Comparison of ENCODE assay signal across 15 cellular contexts in the genomic region with DNA sequence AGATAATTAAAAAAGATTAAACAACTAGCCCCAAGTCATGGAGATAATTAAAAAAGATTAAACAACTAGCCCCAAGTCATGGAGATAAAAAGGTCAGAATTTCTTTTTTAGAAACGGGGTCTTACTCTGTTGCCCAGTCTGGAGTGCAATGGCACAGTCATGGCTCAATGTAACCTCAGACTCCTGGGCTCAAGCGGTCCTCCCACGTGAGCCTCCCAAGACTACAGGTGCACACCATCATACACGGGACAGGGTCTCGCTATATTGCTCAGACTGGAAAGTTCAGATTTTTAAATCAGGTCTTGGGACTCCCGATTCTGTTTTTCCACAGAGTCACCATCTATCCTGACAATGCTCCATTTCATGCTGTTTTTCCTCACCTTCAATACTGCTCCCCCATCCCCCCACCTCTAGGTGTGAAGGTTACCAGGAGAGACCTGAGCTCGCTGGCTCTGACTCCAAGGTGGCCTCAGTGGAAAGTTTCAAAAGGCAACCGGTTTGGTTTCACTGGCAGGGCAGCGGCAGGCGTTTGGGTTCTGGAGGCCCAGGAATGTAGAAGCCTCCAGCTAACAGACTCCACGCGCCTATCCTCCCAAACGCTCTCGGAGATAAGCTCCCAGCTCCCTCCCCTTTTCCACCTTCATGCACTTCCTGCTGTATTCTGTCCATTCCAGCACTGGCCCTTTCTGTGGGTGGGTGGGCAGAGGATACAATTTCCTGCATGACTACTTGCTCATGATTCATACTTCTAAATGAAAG. TPM values are rescaled to one million over a fixed set of nuclear protein-coding genes. Genes with fewer than 3 reads are reported as not detected.
DNase-seq lines count a peak whose midpoint lies in the region; ATAC-seq, FAIRE-seq and TF ChIP-seq lines count a peak whose summit lies in the region.
"Had no signal": no experiment of that assay in that cellular context is flagged by ENCODE, and none has a peak within 500 bp of the region (broad histone marks: within the 10 kb centered on the region; RNA-seq: fewer than 3 reads in every experiment).

No MANE protein-coding gene starts in this region.

- peaks cover 43 to 65% of the 10 kb centered on the region in 2 donors for H3K4me1 Mint-ChIP-seq in stimulated activated naive B cell treated with anti-CD40 and anti-IgM and Interleukin-4, amounts not matched to agents 10 μg/mL and 1 μg/mL and 100 μg/mL, for 72 hours

- TF ChIP-seq CTCF in ascending aorta (IDR thresholded peaks at IDR 0.05) (no peak), kidney (IDR thresholded peaks at IDR 0.05; ENCODE audit: borderline replicate concordance, extremely low read depth, insufficient read depth) (no peak), GM13977 (IDR thresholded peaks at IDR 0.05; ENCODE audit: extremely low read depth, insufficient read depth, missing control alignments) (no peak)

- H3K9me3 Mint-ChIP-seq in stimulated activated naive B cell treated with anti-CD40 and anti-IgM and Interleukin-4, amounts not matched to agents 10 μg/mL and 1 μg/mL and 100 μg/mL, for 72 hours: no peaks in the 10 kb centered on the region
- H3K9me3 Mint-ChIP-seq: activated CD4-positive, alpha-beta T cell treated with anti-CD3 and anti-CD28 coated beads, Interleukin-2, amount 10 ng/mL, durations not matched to agents 24 days and 14 days had no signal

- in situ Hi-C loops in GM13977 (cut with MboI; ENCODE audit: low pct_unique_long_range_greater_than_20kb, low sequenced_read_pairs, unreplicated experiment): no loop called here

- peak; percentile 61 for DNase-seq in DMS53 (lab: John Stamatoyannopoulos, UW)
- DNase-seq in DMS53 treated with DMSO at 0.1 percent for 48 hours (lab: John Stamatoyannopoulos, UW; ENCODE audit: unreplicated experiment): no peak
- no peak for DNase-seq in ascending aorta (ENCODE audit: low spot score in 2 of 2)
- DNase-seq in kidney: peak; percentile 72
- no peak for DNase-seq in stimulated activated naive B cell treated with anti-CD40 and anti-IgM and Interleukin-4, amounts not matched to agents 10 μg/mL and 1 μg/mL and 100 μg/mL, for 72 hours
- DNase-seq in GM13977 (ENCODE audit: low spot score): no peak
- no peak for DNase-seq in NCI-H526 (lab: John Stamatoyannopoulos, UW)
- DNase-seq: activated CD4-positive, alpha-beta T cell treated with anti-CD3 and anti-CD28 coated beads, Interleukin-2, amount 10 ng/mL, durations not matched to agents 24 days and 14 days; GOT3; retina had no signal

- H3K27me3 Mint-ChIP-seq in stimulated activated naive B cell treated with anti-CD40 and anti-IgM and Interleukin-4, amounts not matched to agents 10 μg/mL and 1 μg/mL and 100 μg/mL, for 72 hours: peaks cover 0 to 1% of the 10 kb centered on the region in 2 donors

- H3K4me1 ChIP-seq in ascending aorta: peaks cover 7 to 24% of the 10 kb centered on the region in 2 donors
- H3K4me1 ChIP-seq in kidney (ENCODE audit: control insufficient read depth in 1 of 2, insufficient read depth in 1 of 2, low read depth in 1 of 2, low read length in 2 of 2): peaks cover 6 to 8% of the 10 kb centered on the region in 2 donors

- H3K27ac Mint-ChIP-seq in stimulated activated naive B cell treated with anti-CD40 and anti-IgM and Interleukin-4, amounts not matched to agents 10 μg/mL and 1 μg/mL and 100 μg/mL, for 72 hours: peak overlapping the region; percentile 98
- H3K27ac Mint-ChIP-seq: activated CD4-positive, alpha-beta T cell treated with anti-CD3 and anti-CD28 coated beads, Interleukin-2, amount 10 ng/mL, durations not matched to agents 24 days and 14 days had no signal

- H3K4me3 Mint-ChIP-seq in stimulated activated naive B cell treated with anti-CD40 and anti-IgM and Interleukin-4, amounts not matched to agents 10 μg/mL and 1 μg/mL and 100 μg/mL, for 72 hours: no peak overlapping the region
- H3K4me3 Mint-ChIP-seq: activated CD4-positive, alpha-beta T cell treated with anti-CD3 and anti-CD28 coated beads, Interleukin-2, amount 10 ng/mL, durations not matched to agents 24 days and 14 days had no signal

- H3K36me3 ChIP-seq in ascending aorta (no peaks in the 10 kb centered on the region), kidney (ENCODE audit: control insufficient read depth in 1 of 2, insufficient read depth in 2 of 2, low read length in 2 of 2) (no peaks in the 10 kb centered on the region)

- intact Hi-C loops in ascending aorta (cut with DNase I): loop anchor here (10.0 kb wide), 1 partner anchor 608 kb away; the partner anchor contains the start of genes CIAO1 and TMEM127
- intact Hi-C loops in kidney (cut with DNase I): no loop called here

- H3K4me3 ChIP-seq in ascending aorta (no peak overlapping the region), kidney (ENCODE audit: low read length in 2 of 2) (no peak overlapping the region)
- H3K4me3 ChIP-seq: body of pancreas, testis had no signal

- H3K27ac ChIP-seq in ascending aorta (peak overlapping the region; percentile 58 to 61), kidney (ENCODE audit: low read depth in 2 of 2, low read length in 2 of 2) (no peak overlapping the region)
- H3K27ac ChIP-seq: 22Rv1 had no signal

- H3K9ac ChIP-seq in kidney (ENCODE audit: low read length in 2 of 2): no peak overlapping the region

- H3K9me3 ChIP-seq in ascending aorta (no peaks in the 10 kb centered on the region), kidney (ENCODE audit: control insufficient read depth in 1 of 2, low read length in 2 of 2) (no peaks in the 10 kb centered on the region)
- H3K9me3 ChIP-seq: body of pancreas, testis had no signal

- no peak for ATAC-seq in stimulated activated naive B cell treated with anti-CD40 and anti-IgM and Interleukin-4, amounts not matched to agents 10 μg/mL and 1 μg/mL and 100 μg/mL, for 72 hours (replicated peaks)
- ATAC-seq in GM18907 (IDR thresholded peaks at IDR 0.05; ENCODE audit: unreplicated experiment): no peak
- ATAC-seq: body of pancreas had no signal

- peaks cover under 1 to 9% of the 10 kb centered on the region in 2 donors for H3K36me3 Mint-ChIP-seq in stimulated activated naive B cell treated with anti-CD40 and anti-IgM and Interleukin-4, amounts not matched to agents 10 μg/mL and 1 μg/mL and 100 μg/mL, for 72 hours

- FAIRE-seq in kidney (lab: Jason Lieb, UNC): no peak
- FAIRE-seq: endometrium had no signal

- H3K27me3 ChIP-seq in ascending aorta: no peaks in the 10 kb centered on the region
- H3K27me3 ChIP-seq: body of pancreas, testis had no signal

RNA-seq across cellular contexts. Expression of gene SEMA4C, which starts 2.9 kb away (rescaled TPM):
- 56.9 TPM for total RNA-seq in ascending aorta
- 44.6 TPM for total RNA-seq in kidney
- polyA plus RNA-seq in kidney (ENCODE audit: insufficient read depth, low read depth, low replicate concordance): 11.1 TPM

RNA-seq across cellular contexts. Expression of gene ANKRD39, which starts 15.0 kb away (rescaled TPM):
- 2.3 TPM for total RNA-seq in ascending aorta
- 10.8 TPM for total RNA-seq in kidney
- polyA plus RNA-seq in kidney (ENCODE audit: insufficient read depth, low read depth, low replicate concordance): 19.2 TPM

RNA-seq across cellular contexts. Expression of gene ANKRD23, which starts 28.9 kb away (rescaled TPM):
- total RNA-seq in ascending aorta: 4.0 TPM
- 4.0 TPM for total RNA-seq in kidney
- 1.6 TPM for polyA plus RNA-seq in kidney (ENCODE audit: insufficient read depth, low read depth, low replicate concordance)

RNA-seq across cellular contexts. Expression of gene CNNM3, which starts 56.7 kb away (rescaled TPM):
- total RNA-seq in ascending aorta: 24.5 TPM
- 26.1 TPM for total RNA-seq in kidney
- 6.9 TPM for polyA plus RNA-seq in kidney (ENCODE audit: insufficient read depth, low read depth, low replicate concordance)

Comparison
In these comparisons a context has a peak if more than half of its experiments do, and no peak if none do; other contexts are left out.
1. DNase-seq: peak in DMS53 (single experiment) and kidney (single experiment); none in DMS53 treated with DMSO at 0.1 percent for 48 hours (single experiment), ascending aorta (0 of 2), stimulated activated naive B cell treated with anti-CD40 and anti-IgM and Interleukin-4, amounts not matched to agents 10 μg/mL and 1 μg/mL and 100 μg/mL, for 72 hours (single experiment), GM13977 (single experiment) and NCI-H526 (0 of 2).
2. H3K27ac ChIP-seq: peak in ascending aorta (2 of 2); none in kidney (0 of 2).